Comparison of ENCODE assay signal across 7 cellular contexts in genomic region chr5:83471405-83472212, GRCh38. TPM values are rescaled to one million over a fixed set of nuclear protein-coding genes. Genes with fewer than 3 reads are reported as not detected.
DNase-seq lines count a peak whose midpoint lies in the region; ATAC-seq and TF ChIP-seq lines count a peak whose summit lies in the region.

TSS of gene VCAN (plus strand) at chr5:83471744. CDS start at chr5:83483519, 11,775 bp downstream.

- peaks cover 28% of the 10 kb centered on the region for H3K4me1 Mint-ChIP-seq in stimulated activated effector memory CD8-positive, alpha-beta T cell treated with anti-CD3 and anti-CD28 coated beads, Interleukin-12 subunit alpha, Interleukin-12 subunit beta, amount 100 ng/mL, for 72 hours

- peak within 1 kb of the TSS; percentile 96 for H3K4me3 ChIP-seq in kidney epithelial cell (ENCODE audit: low read depth, low read length)

- no peaks in the 10 kb centered on the region for H3K36me3 Mint-ChIP-seq in stimulated activated effector memory CD8-positive, alpha-beta T cell treated with anti-CD3 and anti-CD28 coated beads, Interleukin-12 subunit alpha, Interleukin-12 subunit beta, amount 100 ng/mL, for 72 hours

- peak within 1 kb of the TSS; percentile 39 for H3K27ac ChIP-seq in cingulate gyrus (ENCODE audit: low read depth, low read length)

- H3K9me3 Mint-ChIP-seq in stimulated activated effector memory CD8-positive, alpha-beta T cell treated with anti-CD3 and anti-CD28 coated beads, Interleukin-12 subunit alpha, Interleukin-12 subunit beta, amount 100 ng/mL, for 72 hours = no peaks in the 10 kb centered on the region

- no peaks in the 10 kb centered on the region for H3K27me3 ChIP-seq in kidney epithelial cell (ENCODE audit: control insufficient read depth, insufficient read depth, low read length)

- ATAC-seq in stimulated activated effector memory CD8-positive, alpha-beta T cell treated with anti-CD3 and anti-CD28 coated beads, Interleukin-12 subunit alpha, Interleukin-12 subunit beta, amount 100 ng/mL, for 72 hours = peak; percentile 20
- ATAC-seq in HG02759 (IDR thresholded peaks at IDR 0.05; ENCODE audit: unreplicated experiment) = no peak
- ATAC-seq in GM19467 (IDR thresholded peaks at IDR 0.05; ENCODE audit: unreplicated experiment) = no peak

- H3K4me3 Mint-ChIP-seq in stimulated activated effector memory CD8-positive, alpha-beta T cell treated with anti-CD3 and anti-CD28 coated beads, Interleukin-12 subunit alpha, Interleukin-12 subunit beta, amount 100 ng/mL, for 72 hours = peak within 1 kb of the TSS; percentile 79

- H3K36me3 ChIP-seq in kidney epithelial cell (ENCODE audit: control insufficient read depth, insufficient read depth, low read length) = peaks cover 4% of the 10 kb centered on the region

- DNase-seq in GM13977 (ENCODE audit: low spot score) (peak; percentile 49), OCI-M1 (lab: John Stamatoyannopoulos, UW) (peak; percentile 23), kidney epithelial cell (ENCODE audit: low read depth) (peak; percentile 70)
- peak in 1 of 2 donors; percentile 50 for DNase-seq in stimulated activated effector memory CD8-positive, alpha-beta T cell treated with anti-CD3 and anti-CD28 coated beads, Interleukin-12 subunit alpha, Interleukin-12 subunit beta, amount 100 ng/mL, for 72 hours (ENCODE audit: low spot score in 2 of 2)

- no peak within 1 kb of the TSS for H3K27ac Mint-ChIP-seq in stimulated activated effector memory CD8-positive, alpha-beta T cell treated with anti-CD3 and anti-CD28 coated beads, Interleukin-12 subunit alpha, Interleukin-12 subunit beta, amount 100 ng/mL, for 72 hours

- no peak for TF ChIP-seq CTCF in GM13977 (IDR thresholded peaks at IDR 0.05; ENCODE audit: extremely low read depth, insufficient read depth, missing control alignments)
- TF ChIP-seq CTCF in kidney epithelial cell (IDR thresholded peaks at IDR 0.05; ENCODE audit: insufficient read depth, low read length, poor library complexity, severe bottlenecking) = no peak

- in situ Hi-C loops in GM13977 (cut with MboI; ENCODE audit: low pct_unique_long_range_greater_than_20kb, low sequenced_read_pairs, unreplicated experiment) = no loop called here

RNA-seq across cellular contexts. Expression of gene VCAN, which starts in this region (rescaled TPM):
- total RNA-seq in kidney epithelial cell = 175 and 178 TPM in 2 replicates
